8 cellular contexts compared by ENCODE assay signal in the genomic region with DNA sequence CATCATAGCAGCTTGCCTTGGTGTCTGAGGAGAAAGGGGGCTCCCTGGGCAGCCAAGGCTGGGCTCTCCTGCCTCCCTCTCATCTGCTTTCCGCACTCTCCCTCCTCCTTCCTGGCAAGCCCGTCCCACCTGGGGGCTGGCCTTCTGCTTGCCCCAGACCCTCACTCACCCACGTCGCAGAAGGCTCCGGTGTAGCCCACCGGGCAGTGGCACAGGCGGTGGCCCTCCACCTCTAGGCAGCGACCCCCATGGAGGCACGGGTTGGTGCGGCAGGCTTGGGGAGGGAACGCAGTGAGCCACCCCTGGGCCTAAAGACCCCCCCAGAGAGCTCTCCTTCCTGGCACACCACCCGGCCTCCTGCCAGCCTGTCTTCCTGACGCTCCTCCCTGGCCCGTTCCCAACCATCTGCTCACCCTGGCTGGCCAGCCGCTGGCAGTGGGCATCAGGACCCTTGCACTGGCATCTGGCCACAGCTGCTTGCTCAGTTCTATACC. TPM values are rescaled to one million over a fixed set of nuclear protein-coding genes. Genes with fewer than 3 reads are reported as not detected.
DNase-seq lines count a peak whose midpoint lies in the region; ATAC-seq and TF ChIP-seq lines count a peak whose summit lies in the region.

No MANE protein-coding gene starts in this region.

- POLR2A ChIA-PET in activated CD4-positive, alpha-beta T cell treated with anti-CD3 and anti-CD28 coated beads, Interleukin-2, amount 10 ng/mL, durations not matched to agents 7 days and 5 days (lab: Charles Lee) = interaction anchor here (0.7 to 1.4 kb wide), 3 partner anchors 41 to 48 kb away, joined by 3 to 4 read pairs (median 4); no protein-coding TSS in a partner anchor
- POLR2A ChIA-PET in activated CD4-positive, alpha-beta memory T cell treated with anti-CD3 and anti-CD28 coated beads for 36 hours (lab: Charles Lee) = interaction anchor here (0.8 to 5.1 kb wide), 10 partner anchors 11 to 53 kb away, joined by 3 to 81 read pairs (median 11); a partner anchor contains a TSS

- H3K4me1 ChIP-seq in iPS-18a (ENCODE audit: control insufficient read depth, low read depth, low read length) = peaks cover 10% of the 10 kb centered on the region
- H3K4me1 ChIP-seq in thoracic aorta (ENCODE audit: control insufficient read depth in 1 of 2, low read depth in 2 of 2) = peaks cover 17 to 38% of the 10 kb centered on the region in 2 donors

- H3K27me3 ChIP-seq in iPS-18a (ENCODE audit: control insufficient read depth, insufficient read depth, low read length) (peaks cover 84% of the 10 kb centered on the region), thoracic aorta (replicated peaks; ENCODE audit: insufficient read depth) (peaks cover 26% of the 10 kb centered on the region)

- ATAC-seq in thoracic aorta (ENCODE audit: insufficient number of reproducible peaks, low FRiP score, low read depth) (no peak), HG03039 (IDR thresholded peaks at IDR 0.05; ENCODE audit: unreplicated experiment) (no peak), GM21576 (IDR thresholded peaks at IDR 0.05; ENCODE audit: unreplicated experiment) (no peak)

- CTCF ChIA-PET in activated CD4-positive, alpha-beta T cell treated with anti-CD3 and anti-CD28 coated beads, Interleukin-2, amount 10 ng/mL, durations not matched to agents 7 days and 5 days (lab: Charles Lee) = interaction anchor here (0.6 to 53.2 kb wide), 33 partner anchors 9 to 449 kb away, joined by 3 to 1643 read pairs (median 5); a partner anchor contains a TSS
- CTCF ChIA-PET in activated CD4-positive, alpha-beta memory T cell treated with anti-CD3 and anti-CD28 coated beads for 36 hours (lab: Charles Lee) = interaction anchor here (0.7 to 9.5 kb wide), 29 partner anchors 9 to 290 kb away, joined by 3 to 624 read pairs (median 14); a partner anchor contains a TSS

- H3K9me3 ChIP-seq in iPS-18a (ENCODE audit: control insufficient read depth, low read depth, low read length) (no peaks in the 10 kb centered on the region), thoracic aorta (no peaks in the 10 kb centered on the region)

- H3K4me1 Mint-ChIP-seq in activated CD4-positive, alpha-beta T cell treated with anti-CD3 and anti-CD28 coated beads, Interleukin-2, amount 10 ng/mL, durations not matched to agents 7 days and 5 days = peaks cover 39% of the 10 kb centered on the region
- H3K4me1 Mint-ChIP-seq in activated CD4-positive, alpha-beta memory T cell treated with anti-CD3 and anti-CD28 coated beads for 36 hours (ENCODE audit: low read depth) = peaks cover 22% of the 10 kb centered on the region

- no peak for DNase-seq in activated CD4-positive, alpha-beta T cell treated with anti-CD3 and anti-CD28 coated beads, Interleukin-2, amount 10 ng/mL, durations not matched to agents 7 days and 5 days
- no peak for DNase-seq in activated CD4-positive, alpha-beta T cell treated with anti-CD3 and anti-CD28 coated beads, Interleukin-2, amount 50 U/mL, for 48 hours
- no peak for DNase-seq in activated CD4-positive, alpha-beta memory T cell treated with anti-CD3 and anti-CD28 coated beads for 36 hours
- no peak for DNase-seq in thoracic aorta (ENCODE audit: low spot score)
- DNase-seq in NCI-H774 (lab: John Stamatoyannopoulos, UW) = no peak

- no peaks in the 10 kb centered on the region for H3K36me3 ChIP-seq in iPS-18a (ENCODE audit: control insufficient read depth, low read depth, low read length)
- no peaks in the 10 kb centered on the region for H3K36me3 ChIP-seq in thoracic aorta

- H3K4me3 ChIP-seq in iPS-18a (ENCODE audit: low read length) = peak overlapping the region; percentile 51
- H3K4me3 ChIP-seq in thoracic aorta = peak overlapping the region; percentile 81

- H3K27ac ChIP-seq in iPS-18a (ENCODE audit: low read length) = no peak overlapping the region
- no peak overlapping the region for H3K27ac ChIP-seq in thoracic aorta

- no peak for TF ChIP-seq CTCF in thoracic aorta (IDR thresholded peaks at IDR 0.05)

- peak overlapping the region; percentile 41 for H3K4me3 Mint-ChIP-seq in activated CD4-positive, alpha-beta T cell treated with anti-CD3 and anti-CD28 coated beads, Interleukin-2, amount 10 ng/mL, durations not matched to agents 7 days and 5 days
- H3K4me3 Mint-ChIP-seq in activated CD4-positive, alpha-beta memory T cell treated with anti-CD3 and anti-CD28 coated beads for 36 hours = peak overlapping the region; percentile 75

- H3K9ac ChIP-seq in iPS-18a (ENCODE audit: low read length) = no peak overlapping the region

- H3K27me3 Mint-ChIP-seq in activated CD4-positive, alpha-beta T cell treated with anti-CD3 and anti-CD28 coated beads, Interleukin-2, amount 10 ng/mL, durations not matched to agents 7 days and 5 days = peaks cover 30% of the 10 kb centered on the region
- peaks cover 8% of the 10 kb centered on the region for H3K27me3 Mint-ChIP-seq in activated CD4-positive, alpha-beta memory T cell treated with anti-CD3 and anti-CD28 coated beads for 36 hours

- H3K36me3 Mint-ChIP-seq in activated CD4-positive, alpha-beta T cell treated with anti-CD3 and anti-CD28 coated beads, Interleukin-2, amount 10 ng/mL, durations not matched to agents 7 days and 5 days (ENCODE audit: low read depth) = no peaks in the 10 kb centered on the region
- H3K36me3 Mint-ChIP-seq in activated CD4-positive, alpha-beta memory T cell treated with anti-CD3 and anti-CD28 coated beads for 36 hours = no peaks in the 10 kb centered on the region

- H3K27ac Mint-ChIP-seq in activated CD4-positive, alpha-beta T cell treated with anti-CD3 and anti-CD28 coated beads, Interleukin-2, amount 10 ng/mL, durations not matched to agents 7 days and 5 days = peak overlapping the region; percentile 50
- no peak overlapping the region for H3K27ac Mint-ChIP-seq in activated CD4-positive, alpha-beta memory T cell treated with anti-CD3 and anti-CD28 coated beads for 36 hours

- H3K9me3 Mint-ChIP-seq in activated CD4-positive, alpha-beta T cell treated with anti-CD3 and anti-CD28 coated beads, Interleukin-2, amount 10 ng/mL, durations not matched to agents 7 days and 5 days = no peaks in the 10 kb centered on the region
- no peaks in the 10 kb centered on the region for H3K9me3 Mint-ChIP-seq in activated CD4-positive, alpha-beta memory T cell treated with anti-CD3 and anti-CD28 coated beads for 36 hours

- intact Hi-C loops in activated CD4-positive, alpha-beta memory T cell treated with anti-CD3 and anti-CD28 coated beads for 36 hours (cut with micrococcal nuclease) = loop anchor here (1.0 kb wide), 3 partner anchors 22 to 86 kb away; a partner anchor contains a TSS

RNA-seq across cellular contexts. Expression of a gene that starts 4.2 kb away (rescaled TPM):
- total RNA-seq in activated CD4-positive, alpha-beta T cell treated with anti-CD3 and anti-CD28 coated beads, Interleukin-2, amount 10 ng/mL, durations not matched to agents 7 days and 5 days = not detected
- total RNA-seq in activated CD4-positive, alpha-beta memory T cell treated with anti-CD3 and anti-CD28 coated beads for 36 hours = not detected
- not detected for total RNA-seq in thoracic aorta

RNA-seq across cellular contexts. Expression of a gene that starts 4.7 kb away (rescaled TPM):
- under 1 TPM; 0.22 to 0.60 TPM for total RNA-seq in activated CD4-positive, alpha-beta T cell treated with anti-CD3 and anti-CD28 coated beads, Interleukin-2, amount 10 ng/mL, durations not matched to agents 7 days and 5 days
- 1 to 10 TPM; 5.1 to 5.9 TPM for total RNA-seq in activated CD4-positive, alpha-beta memory T cell treated with anti-CD3 and anti-CD28 coated beads for 36 hours
- not detected for total RNA-seq in thoracic aorta

RNA-seq across cellular contexts. Expression of a gene that starts 20.5 kb away (rescaled TPM):
- under 1 TPM; 0.12 to 0.27 TPM for total RNA-seq in activated CD4-positive, alpha-beta T cell treated with anti-CD3 and anti-CD28 coated beads, Interleukin-2, amount 10 ng/mL, durations not matched to agents 7 days and 5 days
- total RNA-seq in activated CD4-positive, alpha-beta memory T cell treated with anti-CD3 and anti-CD28 coated beads for 36 hours = under 1 TPM in 1 of 2 experiments, not detected in 1; 0.15 TPM
- not detected for total RNA-seq in thoracic aorta

RNA-seq across cellular contexts. Expression of a gene that starts 21.8 kb away (rescaled TPM):
- total RNA-seq in activated CD4-positive, alpha-beta T cell treated with anti-CD3 and anti-CD28 coated beads, Interleukin-2, amount 10 ng/mL, durations not matched to agents 7 days and 5 days = 100 to 1,000 TPM; 242 to 296 TPM
- 100 to 1,000 TPM; 177 to 178 TPM for total RNA-seq in activated CD4-positive, alpha-beta memory T cell treated with anti-CD3 and anti-CD28 coated beads for 36 hours
- total RNA-seq in thoracic aorta = 10 to 100 TPM; 27.3 to 33.3 TPM

RNA-seq across cellular contexts. Expression of a gene that starts 41.9 kb away (rescaled TPM):
- total RNA-seq in activated CD4-positive, alpha-beta T cell treated with anti-CD3 and anti-CD28 coated beads, Interleukin-2, amount 10 ng/mL, durations not matched to agents 7 days and 5 days = 1 to 10 TPM; 5.3 to 9.7 TPM
- total RNA-seq in activated CD4-positive, alpha-beta memory T cell treated with anti-CD3 and anti-CD28 coated beads for 36 hours = 10 to 100 TPM; 13.3 to 13.6 TPM
- 10 to 100 TPM in 1 of 2 donors, 1 to 10 TPM in 1; 4.1 to 11.0 TPM for total RNA-seq in thoracic aorta
